Comparison of ENCODE assay signal across 2 cellular contexts in genomic region chr10:99844433-99844955, GRCh38.
TF ChIP-seq lines count a peak whose summit lies in the region.

No MANE protein-coding gene starts in this region.

TF ChIP-seq in H1, 55 proteins besides CTCF, POLR2A, EP300 and RAD21:
- no peak for TF ChIP-seq KDM4A (IDR thresholded peaks at IDR 0.05; ENCODE audit: low read depth, low read length, severe bottlenecking)
- TF ChIP-seq SP1 (IDR thresholded peaks at IDR 0.05; ENCODE audit: low read depth, low read length): no peak
- TF ChIP-seq EZH2 (IDR thresholded peaks at IDR 0.05; ENCODE audit: low read depth, low read length, severe bottlenecking): no peak
- TF ChIP-seq RXRA (IDR thresholded peaks at IDR 0.05; ENCODE audit: insufficient read depth, low read depth, low read length): no peak
- no peak for TF ChIP-seq MAFK (IDR thresholded peaks at IDR 0.05; ENCODE audit: low read depth, low read length)
- TF ChIP-seq SP4 (IDR thresholded peaks at IDR 0.05; ENCODE audit: low read length): no peak

TF ChIP-seq in GM12891, 5 proteins besides CTCF, POLR2A, EP300 and RAD21:
- TF ChIP-seq POLR2AphosphoS5 (IDR thresholded peaks at IDR 0.05; ENCODE audit: low read depth, low read length) (no peak), PAX5 (IDR thresholded peaks at IDR 0.05; ENCODE audit: insufficient read depth, low read length, severe bottlenecking) (no peak), SPI1 (IDR thresholded peaks at IDR 0.05; ENCODE audit: low read depth, low read length) (no peak), TAF1 (IDR thresholded peaks at IDR 0.05; ENCODE audit: low read depth, low read length) (no peak), POU2F2 (IDR thresholded peaks at IDR 0.05; ENCODE audit: low read depth, low read length) (no peak)
